In genomic region chr6:33163540-33163939, GRCh38 we compare ENCODE assay signal across 27 cellular contexts.
"Had no signal": no experiment of that assay in that cellular context is flagged by ENCODE, and none has a peak within 500 bp of the region (broad histone marks: within the 10 kb centered on the region; RNA-seq: fewer than 3 reads in every experiment).

No MANE protein-coding gene starts in this region.

- DNase-seq: activated CD4-positive, alpha-beta T cell treated with anti-CD3 and anti-CD28 coated beads for 48 hours; activated CD4-positive, alpha-beta T cell treated with anti-CD3 and anti-CD28 coated beads, Interleukin-2, amount 50 U/mL, for 4 hours; activated CD4-positive, CD25-positive, alpha-beta regulatory T cell treated with anti-CD3 and anti-CD28 coated beads, Interleukin-2, amount 50 U/mL, for 72 hours; activated CD8-positive, alpha-beta memory T cell treated with anti-CD3 and anti-CD28 coated beads, Interleukin-2, amount 50 U/mL, for 48 hours; activated CD8-positive, alpha-beta T cell treated with anti-CD3 and anti-CD28 coated beads, Interleukin-2, amount 10 ng/mL, durations not matched to agents 7 days and 5 days; activated naive CD4-positive, alpha-beta T cell treated with Interleukin-2 at 50 U/mL for 16 hours; activated T-cell treated with anti-CD3 and anti-CD28 coated beads, Interleukin-2, amount 50 U/mL, for 1 hour; amygdala; Karpas-422; MM.1S; NCI-H1105; NCI-H1436; NCI-H1694 treated with DMSO at 0.1 percent for 48 hours; NCI-H2029 treated with DMSO at 0.1 percent for 48 hours; NCI-H510A treated with DMSO at 0.1 percent for 48 hours; NCI-H69; NK-92 treated with Interleukin-12 subunit alpha and Interleukin-12 subunit beta, amount 100 ng/mL, for 24 hours; OCI-M1; SHP77 had no signal

- H3K36me3 Mint-ChIP-seq: activated naive CD4-positive, alpha-beta T cell treated with anti-CD3 and anti-CD28 coated beads, Interleukin-2, amount 50 U/mL, for 72 hours; brain; WTC11 had no signal

- H3K4me3 Mint-ChIP-seq: activated CD8-positive, alpha-beta T cell treated with anti-CD3 and anti-CD28 coated beads, Interleukin-2, amount 10 ng/mL, durations not matched to agents 7 days and 5 days; brain; central memory CD8-positive, alpha-beta T cell; T-helper 1 cell treated with Interleukin-12 subunit alpha and Interleukin-12 subunit beta and Interleukin-4 antibody, amounts not matched to agents 30 μg/mL and 1 μg/mL, for 36 hours; WTC11 had no signal

- H3K27ac Mint-ChIP-seq: activated CD8-positive, alpha-beta T cell treated with anti-CD3 and anti-CD28 coated beads, Interleukin-2, amount 10 ng/mL, durations not matched to agents 7 days and 5 days; activated naive CD4-positive, alpha-beta T cell treated with anti-CD3 and anti-CD28 coated beads, Interleukin-2, amount 50 U/mL, for 72 hours; brain; T-helper 1 cell treated with Interleukin-12 subunit alpha and Interleukin-12 subunit beta and Interleukin-4 antibody, amounts not matched to agents 30 μg/mL and 1 μg/mL, for 36 hours; WTC11 had no signal

- ATAC-seq: activated CD8-positive, alpha-beta T cell treated with anti-CD3 and anti-CD28 coated beads, Interleukin-2, amount 10 ng/mL, durations not matched to agents 7 days and 5 days; activated naive CD4-positive, alpha-beta T cell treated with anti-CD3 and anti-CD28 coated beads, Interleukin-2, amount 50 U/mL, for 72 hours; Panc1; WTC11 had no signal

- H3K9me3 Mint-ChIP-seq: activated naive CD4-positive, alpha-beta T cell treated with anti-CD3 and anti-CD28 coated beads, Interleukin-2, amount 50 U/mL, for 72 hours; brain; central memory CD8-positive, alpha-beta T cell; T-helper 1 cell treated with Interleukin-12 subunit alpha and Interleukin-12 subunit beta and Interleukin-4 antibody, amounts not matched to agents 30 μg/mL and 1 μg/mL, for 36 hours; WTC11 had no signal

- H3K27ac ChIP-seq: RWPE1 had no signal

- FAIRE-seq: astrocyte had no signal
